1 cellular context compared by ENCODE assay signal in genomic region chr3:177585271-177585670, GRCh38.
A peak's percentile ranks its signal among the peaks of the same experiment; 100 is the strongest.
TF ChIP-seq lines count a peak whose summit lies in the region.

No MANE protein-coding gene starts in this region.

TF ChIP-seq in K562, 482 proteins besides CTCF, POLR2A, EP300 and RAD21 (continued from another document):
- TF ChIP-seq ZBTB33 (CRISPR knock-in tag; IDR thresholded peaks at IDR 0.05) (no peak), ZKSCAN1 (IDR thresholded peaks at IDR 0.05; ENCODE audit: low read depth, low read length) (no peak), TGIF2 (CRISPR knock-in tag; IDR thresholded peaks at IDR 0.05) (no peak), PRPF4 (IDR thresholded peaks at IDR 0.05; ENCODE audit: insufficient read depth, low read depth, low read length, poor library complexity, severe bottlenecking) (no peak), SOX6 (IDR thresholded peaks at IDR 0.05) (no peak), TCF3 (CRISPR knock-in tag; IDR thresholded peaks at IDR 0.05) (peak; percentile 61)
